In the genomic region with DNA sequence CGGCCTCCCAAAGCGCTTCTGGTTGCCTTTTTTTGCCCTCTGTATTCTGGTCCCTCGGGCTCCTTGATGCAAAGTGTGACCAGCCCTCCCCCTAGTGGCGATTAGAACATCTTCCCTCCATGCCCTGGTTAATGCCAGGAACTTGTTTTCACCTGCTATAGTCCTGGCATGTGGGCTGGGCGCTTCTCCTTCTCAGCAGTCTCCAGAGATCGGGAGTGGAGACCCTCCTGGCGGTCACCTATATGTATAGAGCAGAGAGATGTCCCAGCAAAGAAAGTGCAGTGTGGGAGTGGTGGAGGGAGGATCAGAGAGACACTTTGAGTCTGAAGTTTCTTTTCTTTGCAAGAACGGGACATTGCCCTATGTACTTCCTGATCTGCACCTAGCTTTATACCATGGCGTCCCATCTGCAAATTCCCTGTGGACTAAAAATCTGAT, we compare ENCODE assay signal across 9 cellular contexts.
A peak's percentile ranks its signal among the peaks of the same experiment; 100 is the strongest.
DNase-seq lines count a peak whose midpoint lies in the region; ATAC-seq and TF ChIP-seq lines count a peak whose summit lies in the region.
"Had no signal": no experiment of that assay in that cellular context is flagged by ENCODE, and none has a peak within 500 bp of the region (broad histone marks: within the 10 kb centered on the region; RNA-seq: fewer than 3 reads in every experiment).

No MANE protein-coding gene starts in this region.

- no peaks in the 10 kb centered on the region for H3K27me3 ChIP-seq in A673 (replicated peaks; ENCODE audit: insufficient read depth, low read depth, low read length, poor library complexity)
- peaks cover 3% of the 10 kb centered on the region for H3K27me3 ChIP-seq in kidney epithelial cell (ENCODE audit: control insufficient read depth, insufficient read depth, low read length)

- H3K4me3 ChIP-seq in A673 (ENCODE audit: low read depth, low read length, poor library complexity, severe bottlenecking) (peak overlapping the region; percentile 37), kidney epithelial cell (ENCODE audit: low read depth, low read length) (no peak overlapping the region)

- peak; percentile 90 for DNase-seq in A673 (ENCODE audit: low spot score)
- DNase-seq in NCI-H1105 (lab: John Stamatoyannopoulos, UW) = peak; percentile 47
- peak; percentile 2 for DNase-seq in T-helper 22 cell (ENCODE audit: low read depth)
- peak; percentile 46 to 89 for DNase-seq in T47D (ENCODE audit: low read depth in 1 of 2, low spot score in 1 of 2)
- peak; percentile 25 for DNase-seq in kidney epithelial cell (ENCODE audit: low read depth)
- DNase-seq in stimulated activated CD4-positive, alpha-beta T cell treated with anti-CD3 and anti-CD28 coated beads, Interleukin-4, amount 100 ng/mL, for 4 hours = peak; percentile 27 to 41

- CTCF ChIA-PET in A673 (lab: Charles Lee) = no interaction called here

- peaks cover 8% of the 10 kb centered on the region for H3K4me1 ChIP-seq in A673 (ENCODE audit: insufficient read depth, low read length, poor library complexity, severe bottlenecking)

- H3K9me3 ChIP-seq in A673 (ENCODE audit: low read depth, low read length, poor library complexity, severe bottlenecking) = peaks cover 4% of the 10 kb centered on the region

- intact Hi-C loops in A673 (cut with micrococcal nuclease; ENCODE audit: unreplicated experiment) = loop anchor here (1.0 to 10.0 kb wide), 6 partner anchors 187 to 662 kb away; no protein-coding TSS in a partner anchor

- POLR2A ChIA-PET in A673 (lab: Charles Lee; ENCODE audit: low non-redundant PET) = no interaction called here

- H3K36me3 ChIP-seq in A673 (ENCODE audit: insufficient read depth, low read length, poor library complexity, severe bottlenecking) (no peaks in the 10 kb centered on the region), kidney epithelial cell (ENCODE audit: control insufficient read depth, insufficient read depth, low read length) (no peaks in the 10 kb centered on the region)

- ATAC-seq in GM18502 (IDR thresholded peaks at IDR 0.05; ENCODE audit: poor library complexity, unreplicated experiment) (peak; percentile 97), HG02840 (IDR thresholded peaks at IDR 0.05; ENCODE audit: low FRiP score, unreplicated experiment) (peak; percentile 65)

- no TSS peak for BruUV-seq in A673 (replicated peaks; lab: Mats Ljungman, UMichigan)

- no peak overlapping the region for H3K27ac ChIP-seq in A673 (ENCODE audit: low read depth, low read length, poor library complexity, severe bottlenecking)
- H3K27ac ChIP-seq: skin epidermis had no signal

- in situ Hi-C loops in T47D (cut with HindIII; ENCODE audit: low pct_unique_long_range_greater_than_20kb, low sequenced_read_pairs) = no loop called here

- TF ChIP-seq CTCF in A673 (conservative IDR thresholded peaks at IDR 0.05; ENCODE audit: low read depth, low read length) (peak; percentile 90), kidney epithelial cell (IDR thresholded peaks at IDR 0.05; ENCODE audit: insufficient read depth, low read length, poor library complexity, severe bottlenecking) (peak; percentile 78)

Comparison
In these comparisons a context has a peak if more than half of its experiments do, and no peak if none do; other contexts are left out.
1. DNase-seq: peak in every context shown above with its lines; median percentile 90 in A673; 68 in T47D; 47 in NCI-H1105; 34 in stimulated activated CD4-positive, alpha-beta T cell treated with anti-CD3 and anti-CD28 coated beads, Interleukin-4, amount 100 ng/mL, for 4 hours; 25 in kidney epithelial cell; 2 in T-helper 22 cell.